In genomic region chr1:40848530-40849189, GRCh38 we compare ENCODE assay signal across 8 cellular contexts. TPM values are rescaled to one million over a fixed set of nuclear protein-coding genes. Genes with fewer than 3 reads are reported as not detected.
DNase-seq lines count a peak whose midpoint lies in the region; ATAC-seq, FAIRE-seq and TF ChIP-seq lines count a peak whose summit lies in the region.

No MANE protein-coding gene starts in this region.

- no peaks in the 10 kb centered on the region for H3K79me2 ChIP-seq in endothelial cell of umbilical vein (ENCODE audit: control insufficient read depth, insufficient read depth, low read length)

- no peaks in the 10 kb centered on the region for H3K9me1 ChIP-seq in endothelial cell of umbilical vein (replicated peaks; ENCODE audit: control insufficient read depth, extremely low read depth, insufficient read depth, low read length)

- H3K27ac ChIP-seq in endothelial cell of umbilical vein (ENCODE audit: insufficient read depth, low read depth, low read length), result no peak overlapping the region

- peak; percentile 84 for DNase-seq in ELF-1 (ENCODE audit: low read depth, low spot score)
- peak; percentile 72 for DNase-seq in LoVo (ENCODE audit: low spot score)
- peak; percentile 55 for DNase-seq in RCC 7860 (ENCODE audit: low spot score)
- DNase-seq in endothelial cell of umbilical vein (ENCODE audit: low read depth, low spot score), result peak; percentile 62
- peak in 2 of 3 donors; percentile 78 to 80 for DNase-seq in mucosa of descending colon
- DNase-seq in effector CD4-positive, alpha-beta T cell, result no peak
- DNase-seq in stimulated activated CD4-positive, alpha-beta T cell treated with anti-CD3 and anti-CD28 coated beads, Interleukin-2, amount 100 ng/mL, for 48 hours, result no peak

- BruUV-seq in endothelial cell of umbilical vein (replicated peaks; lab: Mats Ljungman, UMichigan), result no TSS peak

- intact Hi-C loops in endothelial cell of umbilical vein (cut with micrococcal nuclease) (loop anchor here (1.0 to 5.0 kb wide), 4 partner anchors 104 to 274 kb away; partner anchors contain the start of genes NFYC and RIMS3), mucosa of descending colon (cut with DNase I, micrococcal nuclease) (loop anchor here in 1 of 2 donors (2.0 to 10.0 kb wide), 2 partner anchors 104 to 244 kb away; no protein-coding TSS in a partner anchor)

- H3K4me2 ChIP-seq in endothelial cell of umbilical vein (ENCODE audit: insufficient read depth, low read length), result no peak overlapping the region

- H3K4me3 ChIP-seq in endothelial cell of umbilical vein (replicated peaks in 1 of 3; ENCODE audit: insufficient read depth in 1 of 3, low read depth in 1 of 3, low read length in 3 of 3), result no peak overlapping the region
- no peak overlapping the region for H3K4me3 ChIP-seq in mucosa of descending colon

- no peaks in the 10 kb centered on the region for H4K20me1 ChIP-seq in endothelial cell of umbilical vein (replicated peaks; ENCODE audit: control insufficient read depth, extremely low read depth, insufficient read depth, low read length)

- POLR2A ChIA-PET in endothelial cell of umbilical vein (lab: Charles Lee), result no interaction called here

- peak; percentile 94 for ATAC-seq in mucosa of descending colon
- no peak for ATAC-seq in GM21576 (IDR thresholded peaks at IDR 0.05; ENCODE audit: unreplicated experiment)

- CTCF ChIA-PET in endothelial cell of umbilical vein (lab: Charles Lee), result interaction anchor here (0.6 to 23.4 kb wide), 11 partner anchors 10 to 218 kb away, joined by 3 to 898 read pairs (median 5); partner anchors contain the start of gene CITED4

- no peak overlapping the region for H2AFZ ChIP-seq in endothelial cell of umbilical vein (ENCODE audit: low read depth, low read length)

- dilution Hi-C loops in endothelial cell of umbilical vein (cut with MboI; ENCODE audit: extremely low pct_ligation_motif_present, low sequenced_read_pairs), result no loop called here

- H3K9me3 ChIP-seq in endothelial cell of umbilical vein (replicated peaks; ENCODE audit: control insufficient read depth, insufficient read depth, low read length) (no peaks in the 10 kb centered on the region), mucosa of descending colon (no peaks in the 10 kb centered on the region)

- TF ChIP-seq CTCF in endothelial cell of umbilical vein (IDR thresholded peaks at IDR 0.05; ENCODE audit: extremely low read depth in 1 of 2, insufficient read depth in 1 of 2, low read depth in 1 of 2, low read length in 2 of 2) (peak; percentile 86 to 94), mucosa of descending colon (IDR thresholded peaks at IDR 0.05) (peak; percentile 66)

- peaks cover 14 to 21% of the 10 kb centered on the region in 2 experiments for H3K27me3 ChIP-seq in endothelial cell of umbilical vein (ENCODE audit: control insufficient read depth in 2 of 2, insufficient read depth in 2 of 2, low read length in 2 of 2)

- H3K36me3 ChIP-seq in endothelial cell of umbilical vein (ENCODE audit: control insufficient read depth in 2 of 2, extremely low read depth in 1 of 2, insufficient read depth in 2 of 2, low read length in 2 of 2) (no peaks in the 10 kb centered on the region), mucosa of descending colon (ENCODE audit: low read depth) (no peaks in the 10 kb centered on the region)

- H3K4me1 ChIP-seq in endothelial cell of umbilical vein (ENCODE audit: control insufficient read depth, extremely low read depth, insufficient read depth, low read length), result peaks cover 3% of the 10 kb centered on the region
- no peaks in the 10 kb centered on the region for H3K4me1 ChIP-seq in mucosa of descending colon (ENCODE audit: low read depth)

- TF ChIP-seq POLR2A in endothelial cell of umbilical vein (IDR thresholded peaks at IDR 0.05; ENCODE audit: low read depth, low read length), result no peak

- FAIRE-seq in RCC 7860 (lab: Jason Lieb, UNC), result no peak
- FAIRE-seq in endothelial cell of umbilical vein (lab: Jason Lieb, UNC), result peak; percentile 84

- H3K9ac ChIP-seq in endothelial cell of umbilical vein (replicated peaks; ENCODE audit: extremely low read depth, insufficient read depth, low read length), result no peak overlapping the region

TF ChIP-seq in endothelial cell of umbilical vein, 7 proteins besides CTCF, POLR2A, EP300 and RAD21:
- TF ChIP-seq JUN (IDR thresholded peaks at IDR 0.05; ENCODE audit: borderline replicate concordance, insufficient read depth, insufficient read length, low read depth) (no peak), MYC (IDR thresholded peaks at IDR 0.05; ENCODE audit: low read depth, low read length) (no peak)

RNA-seq across cellular contexts. Expression of gene CITED4, which starts 13.5 kb away (rescaled TPM):
- total RNA-seq in endothelial cell of umbilical vein (10.9 and 11.3 TPM in 2 replicates), mucosa of descending colon (10 to 100 TPM in 1 of 3 donors, 1 to 10 TPM in 2; 1.9 to 45.1 (median 4.7) TPM)
- 3.8 and 4.7 TPM in 2 replicates for polyA plus RNA-seq in endothelial cell of umbilical vein
- 2.3 and 4.4 TPM in 2 replicates for polyA plus RNA-seq in endothelial cell of umbilical vein (2011; cell fraction: cytosol; rRNA removed)
- 0.79 and 1.5 TPM in 2 replicates for polyA plus RNA-seq in endothelial cell of umbilical vein (2011; cell fraction: nucleus; rRNA removed)
- 3.3 and 5.7 TPM in 2 replicates for polyA plus RNA-seq in endothelial cell of umbilical vein (2012)
- 0.34 and 0.90 TPM in 2 replicates for polyA minus RNA-seq in endothelial cell of umbilical vein
- polyA minus RNA-seq in endothelial cell of umbilical vein (2011; cell fraction: cytosol; rRNA and poly(A)+ RNA removed), result 12.4 TPM
- polyA minus RNA-seq in endothelial cell of umbilical vein (2011; cell fraction: nucleus; rRNA and poly(A)+ RNA removed), result 0.87 and 3.6 TPM in 2 replicates

Comparison
In these comparisons a context has a peak if more than half of its experiments do, and no peak if none do; other contexts are left out.
1. DNase-seq: peak in ELF-1 (single experiment), LoVo (single experiment), RCC 7860 (single experiment), endothelial cell of umbilical vein (single experiment) and mucosa of descending colon (2 of 3); none in effector CD4-positive, alpha-beta T cell (single experiment) and stimulated activated CD4-positive, alpha-beta T cell treated with anti-CD3 and anti-CD28 coated beads, Interleukin-2, amount 100 ng/mL, for 48 hours (0 of 2).